1 cellular context compared by ENCODE assay signal in genomic region chr19:6743714-6744380, GRCh38.
TF ChIP-seq lines count a peak whose summit lies in the region.

No MANE protein-coding gene starts in this region.

TF ChIP-seq in SK-N-SH, 30 proteins besides CTCF, POLR2A, EP300 and RAD21 (continued from another document):
- TF ChIP-seq, protein P1, sequence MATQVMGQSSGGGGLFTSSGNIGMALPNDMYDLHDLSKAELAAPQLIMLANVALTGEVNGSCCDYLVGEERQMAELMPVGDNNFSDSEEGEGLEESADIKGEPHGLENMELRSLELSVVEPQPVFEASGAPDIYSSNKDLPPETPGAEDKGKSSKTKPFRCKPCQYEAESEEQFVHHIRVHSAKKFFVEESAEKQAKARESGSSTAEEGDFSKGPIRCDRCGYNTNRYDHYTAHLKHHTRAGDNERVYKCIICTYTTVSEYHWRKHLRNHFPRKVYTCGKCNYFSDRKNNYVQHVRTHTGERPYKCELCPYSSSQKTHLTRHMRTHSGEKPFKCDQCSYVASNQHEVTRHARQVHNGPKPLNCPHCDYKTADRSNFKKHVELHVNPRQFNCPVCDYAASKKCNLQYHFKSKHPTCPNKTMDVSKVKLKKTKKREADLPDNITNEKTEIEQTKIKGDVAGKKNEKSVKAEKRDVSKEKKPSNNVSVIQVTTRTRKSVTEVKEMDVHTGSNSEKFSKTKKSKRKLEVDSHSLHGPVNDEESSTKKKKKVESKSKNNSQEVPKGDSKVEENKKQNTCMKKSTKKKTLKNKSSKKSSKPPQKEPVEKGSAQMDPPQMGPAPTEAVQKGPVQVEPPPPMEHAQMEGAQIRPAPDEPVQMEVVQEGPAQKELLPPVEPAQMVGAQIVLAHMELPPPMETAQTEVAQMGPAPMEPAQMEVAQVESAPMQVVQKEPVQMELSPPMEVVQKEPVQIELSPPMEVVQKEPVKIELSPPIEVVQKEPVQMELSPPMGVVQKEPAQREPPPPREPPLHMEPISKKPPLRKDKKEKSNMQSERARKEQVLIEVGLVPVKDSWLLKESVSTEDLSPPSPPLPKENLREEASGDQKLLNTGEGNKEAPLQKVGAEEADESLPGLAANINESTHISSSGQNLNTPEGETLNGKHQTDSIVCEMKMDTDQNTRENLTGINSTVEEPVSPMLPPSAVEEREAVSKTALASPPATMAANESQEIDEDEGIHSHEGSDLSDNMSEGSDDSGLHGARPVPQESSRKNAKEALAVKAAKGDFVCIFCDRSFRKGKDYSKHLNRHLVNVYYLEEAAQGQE (IDR thresholded peaks at IDR 0.05; ENCODE audit: low read depth, low read length) = no peak
- TF ChIP-seq RXRA (IDR thresholded peaks at IDR 0.05; ENCODE audit: borderline replicate concordance, low read depth) (no peak), NRF1 (IDR thresholded peaks at IDR 0.05; ENCODE audit: low read depth, low read length) (no peak), FOXJ3 (CRISPR knock-in tag; IDR thresholded peaks at IDR 0.05) (no peak), TEAD4 (IDR thresholded peaks at IDR 0.05; ENCODE audit: borderline replicate concordance, insufficient read depth) (no peak), FOSL2 (IDR thresholded peaks at IDR 0.05; ENCODE audit: borderline replicate concordance, low read depth) (no peak), RCOR1 (IDR thresholded peaks at IDR 0.05; ENCODE audit: low read length) (no peak), MEF2A (IDR thresholded peaks at IDR 0.05; ENCODE audit: borderline replicate concordance, low read depth) (no peak), SMC3 (IDR thresholded peaks at IDR 0.05; ENCODE audit: low read depth, low read length) (no peak), YY1 (IDR thresholded peaks at IDR 0.05; ENCODE audit: low read depth) (no peak), SIN3A (IDR thresholded peaks at IDR 0.05; ENCODE audit: borderline replicate concordance, low read depth, low read length) (no peak), TAF1 (IDR thresholded peaks at IDR 0.05; ENCODE audit: borderline replicate concordance, low read depth, low read length) (no peak), MXI1 (IDR thresholded peaks at IDR 0.05; ENCODE audit: low read depth, low read length) (no peak), CHD2 (IDR thresholded peaks at IDR 0.05; ENCODE audit: low read length, partially characterized antibody) (no peak)
- TF ChIP-seq, protein P2, sequence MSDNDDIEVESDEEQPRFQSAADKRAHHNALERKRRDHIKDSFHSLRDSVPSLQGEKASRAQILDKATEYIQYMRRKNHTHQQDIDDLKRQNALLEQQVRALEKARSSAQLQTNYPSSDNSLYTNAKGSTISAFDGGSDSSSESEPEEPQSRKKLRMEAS (IDR thresholded peaks at IDR 0.05; ENCODE audit: low read depth) = no peak
